In genomic region chr1:37596182-37596667, GRCh38 we compare ENCODE assay signal across 8 cellular contexts. TPM values are rescaled to one million over a fixed set of nuclear protein-coding genes. Genes with fewer than 3 reads are reported as not detected.
A peak's percentile ranks its signal among the peaks of the same experiment; 100 is the strongest.
DNase-seq lines count a peak whose midpoint lies in the region; ATAC-seq and TF ChIP-seq lines count a peak whose summit lies in the region.

No MANE protein-coding gene starts in this region.

- H3K36me3 Mint-ChIP-seq in CD4-positive, CD25-positive, alpha-beta regulatory T cell = peaks cover 10% of the 10 kb centered on the region
- peaks cover under 1% of the 10 kb centered on the region for H3K36me3 Mint-ChIP-seq in nephron progenitor cell (ENCODE audit: low read depth)

- TF ChIP-seq CTCF in nephron progenitor cell (IDR thresholded peaks at IDR 0.05) = no peak

- peaks cover 21% of the 10 kb centered on the region for H3K4me1 ChIP-seq in CD4-positive, CD25-positive, alpha-beta regulatory T cell (ENCODE audit: control insufficient read depth, insufficient read depth, low read length, poor library complexity, severe bottlenecking)
- peaks cover 14% of the 10 kb centered on the region for H3K4me1 ChIP-seq in effector memory CD4-positive, alpha-beta T cell (ENCODE audit: control insufficient read depth, insufficient read depth, low read length, poor library complexity, severe bottlenecking)

- no peaks in the 10 kb centered on the region for H3K9me3 ChIP-seq in CD4-positive, CD25-positive, alpha-beta regulatory T cell (ENCODE audit: control insufficient read depth in 2 of 2, low read length in 2 of 2)
- no peaks in the 10 kb centered on the region for H3K9me3 ChIP-seq in MG63
- H3K9me3 ChIP-seq in effector memory CD4-positive, alpha-beta T cell (ENCODE audit: control insufficient read depth, low read length) = no peaks in the 10 kb centered on the region

- H3K27ac Mint-ChIP-seq in CD4-positive, CD25-positive, alpha-beta regulatory T cell = peak overlapping the region; percentile 6 to 100 (median 99)
- H3K27ac Mint-ChIP-seq in nephron progenitor cell = no peak overlapping the region

- peaks cover 18% of the 10 kb centered on the region for H3K36me3 ChIP-seq in CD4-positive, CD25-positive, alpha-beta regulatory T cell (ENCODE audit: control insufficient read depth, insufficient read depth, low read length)
- peaks cover 28% of the 10 kb centered on the region for H3K36me3 ChIP-seq in MG63
- peaks cover 12% of the 10 kb centered on the region for H3K36me3 ChIP-seq in effector memory CD4-positive, alpha-beta T cell (ENCODE audit: control insufficient read depth, insufficient read depth, low read length)

- H3K27me3 ChIP-seq in CD4-positive, CD25-positive, alpha-beta regulatory T cell (ENCODE audit: control insufficient read depth, insufficient read depth, low read length) = no peaks in the 10 kb centered on the region
- H3K27me3 ChIP-seq in MG63 = no peaks in the 10 kb centered on the region
- no peaks in the 10 kb centered on the region for H3K27me3 ChIP-seq in effector memory CD4-positive, alpha-beta T cell (replicated peaks; ENCODE audit: control insufficient read depth, insufficient read depth, low read length, poor library complexity, severe bottlenecking)

- peaks cover 13% of the 10 kb centered on the region for H3K27me3 Mint-ChIP-seq in CD4-positive, CD25-positive, alpha-beta regulatory T cell
- peaks cover 51% of the 10 kb centered on the region for H3K27me3 Mint-ChIP-seq in nephron progenitor cell (ENCODE audit: low read depth, poor library complexity)

- peak overlapping the region; percentile 82 for H3K4me3 ChIP-seq in CD4-positive, CD25-positive, alpha-beta regulatory T cell (ENCODE audit: low read depth, low read length)
- peak overlapping the region; percentile 92 for H3K4me3 ChIP-seq in MG63
- peak overlapping the region; percentile 97 for H3K4me3 ChIP-seq in effector memory CD4-positive, alpha-beta T cell (ENCODE audit: insufficient read depth, low read depth, low read length, poor library complexity, severe bottlenecking)

- H3K4me3 Mint-ChIP-seq in CD4-positive, CD25-positive, alpha-beta regulatory T cell = peak overlapping the region; percentile 99 to 100 (median 99)
- peak overlapping the region; percentile 99 for H3K4me3 Mint-ChIP-seq in nephron progenitor cell

- no peak for DNase-seq in CD4-positive, CD25-positive, alpha-beta regulatory T cell
- DNase-seq in MG63 (no peak), nephron progenitor cell (no peak), OCI-M2 (lab: John Stamatoyannopoulos, UW; ENCODE audit: unreplicated experiment) (no peak), midbrain (lab: John Stamatoyannopoulos, UW) (no peak), GM19238 (ENCODE audit: insufficient read length, low spot score) (no peak)
- DNase-seq in effector memory CD4-positive, alpha-beta T cell = no peak

- peaks cover 12 to 37% (median 28%) of the 10 kb centered on the region in 4 donors for H3K4me1 Mint-ChIP-seq in CD4-positive, CD25-positive, alpha-beta regulatory T cell
- peaks cover 32% of the 10 kb centered on the region for H3K4me1 Mint-ChIP-seq in nephron progenitor cell

- H3K27ac ChIP-seq in CD4-positive, CD25-positive, alpha-beta regulatory T cell (ENCODE audit: insufficient read depth, low read length, poor library complexity, severe bottlenecking) = peak overlapping the region; percentile 89
- peak overlapping the region; percentile 89 for H3K27ac ChIP-seq in effector memory CD4-positive, alpha-beta T cell (ENCODE audit: insufficient read depth, low read length, poor library complexity, severe bottlenecking)

- H3K9me3 Mint-ChIP-seq in CD4-positive, CD25-positive, alpha-beta regulatory T cell = no peaks in the 10 kb centered on the region
- H3K9me3 Mint-ChIP-seq in nephron progenitor cell = no peaks in the 10 kb centered on the region

- ATAC-seq in CD4-positive, CD25-positive, alpha-beta regulatory T cell (ENCODE audit: low read depth in 2 of 2) = no peak
- ATAC-seq in GM18517 (IDR thresholded peaks at IDR 0.05; ENCODE audit: unreplicated experiment) = no peak

RNA-seq across cellular contexts. Expression of gene GNL2, which starts 0.5 kb away (rescaled TPM):
- total RNA-seq in CD4-positive, CD25-positive, alpha-beta regulatory T cell = 58.9 TPM
- 10 to 100 TPM; 37.3 to 46.5 (median 42.9) TPM for polyA plus RNA-seq in CD4-positive, CD25-positive, alpha-beta regulatory T cell
- 66.5 and 126 TPM in 2 replicates for total RNA-seq in MG63 (2014; rRNA removed; shearing (Covaris generic); ENCODE audit: low replicate concordance)

RNA-seq across cellular contexts. Expression of gene RSPO1, which starts 38.5 kb away (rescaled TPM):
- total RNA-seq in CD4-positive, CD25-positive, alpha-beta regulatory T cell = not detected
- not detected for polyA plus RNA-seq in CD4-positive, CD25-positive, alpha-beta regulatory T cell
- not detected in 2 replicates for total RNA-seq in MG63 (2014; rRNA removed; shearing (Covaris generic); ENCODE audit: low replicate concordance)

RNA-seq across cellular contexts. Expression of gene DNALI1, which starts 39.5 kb away (rescaled TPM):
- total RNA-seq in CD4-positive, CD25-positive, alpha-beta regulatory T cell = 0.25 TPM
- polyA plus RNA-seq in CD4-positive, CD25-positive, alpha-beta regulatory T cell = under 1 TPM in 2 of 4 donors, not detected in 2; 0.22 to 0.32 TPM
- total RNA-seq in MG63 (2014; rRNA removed; shearing (Covaris generic); ENCODE audit: low replicate concordance) = not detected in 2 replicates

RNA-seq across cellular contexts. Expression of gene SNIP1, which starts 42.1 kb away (rescaled TPM):
- 52.3 TPM for total RNA-seq in CD4-positive, CD25-positive, alpha-beta regulatory T cell
- polyA plus RNA-seq in CD4-positive, CD25-positive, alpha-beta regulatory T cell = 1 to 10 TPM; 1.5 to 5.8 (median 4.6) TPM
- total RNA-seq in MG63 (2014; rRNA removed; shearing (Covaris generic); ENCODE audit: low replicate concordance) = 4.7 and 7.2 TPM in 2 replicates
